ENCODE assay signal across 8 cellular contexts in genomic region chr10:102669206-102670064, GRCh38. TPM values are rescaled to one million over a fixed set of nuclear protein-coding genes. Genes with fewer than 3 reads are reported as not detected.
DNase-seq lines count a peak whose midpoint lies in the region; ATAC-seq and TF ChIP-seq lines count a peak whose summit lies in the region.

No MANE protein-coding gene starts in this region.

- H3K9me3 Mint-ChIP-seq in CD4-positive, alpha-beta T cell: no peaks in the 10 kb centered on the region

- no peaks in the 10 kb centered on the region for H3K36me3 Mint-ChIP-seq in CD4-positive, alpha-beta T cell (ENCODE audit: low read depth)

- no peak overlapping the region for H3K4me2 ChIP-seq in neural cell (ENCODE audit: low read length)

- no peak overlapping the region for H3K27ac ChIP-seq in CD4-positive, alpha-beta T cell (ENCODE audit: low read depth, low read length)
- H3K27ac ChIP-seq in effector memory CD4-positive, alpha-beta T cell (ENCODE audit: insufficient read depth, low read length, poor library complexity, severe bottlenecking): peak overlapping the region; percentile 1
- H3K27ac ChIP-seq in neural cell (ENCODE audit: low read length): no peak overlapping the region

- no peak for ATAC-seq in CD4-positive, alpha-beta T cell (ENCODE audit: poor library complexity)
- ATAC-seq in GM21717 (IDR thresholded peaks at IDR 0.05; ENCODE audit: unreplicated experiment) (no peak), GM21825 (IDR thresholded peaks at IDR 0.05; ENCODE audit: unreplicated experiment) (no peak)

- peaks cover 29% of the 10 kb centered on the region for H3K4me1 ChIP-seq in effector memory CD4-positive, alpha-beta T cell (ENCODE audit: control insufficient read depth, insufficient read depth, low read length, poor library complexity, severe bottlenecking)

- no peaks in the 10 kb centered on the region for H3K36me3 ChIP-seq in effector memory CD4-positive, alpha-beta T cell (ENCODE audit: control insufficient read depth, insufficient read depth, low read length)
- no peaks in the 10 kb centered on the region for H3K36me3 ChIP-seq in neural cell (ENCODE audit: insufficient read depth, low read length)

- H2AFZ ChIP-seq in neural cell (ENCODE audit: low read depth, low read length): no peak overlapping the region

- no peak overlapping the region for H3K9ac ChIP-seq in neural cell (ENCODE audit: low read length)

- no peaks in the 10 kb centered on the region for H3K9me3 ChIP-seq in CD4-positive, alpha-beta T cell (ENCODE audit: control insufficient read depth, low read length)
- no peaks in the 10 kb centered on the region for H3K9me3 ChIP-seq in effector memory CD4-positive, alpha-beta T cell (ENCODE audit: control insufficient read depth, low read length)
- no peaks in the 10 kb centered on the region for H3K9me3 ChIP-seq in neural cell (ENCODE audit: low read length)

- CTCF ChIA-PET in CD4-positive, alpha-beta T cell (lab: Charles Lee): interaction anchor here (0.6 to 2.1 kb wide), 3 partner anchors 9 to 24 kb away, joined by 3 to 16 read pairs (median 9); partner anchors contain the start of gene TRIM8

- DNase-seq in CD4-positive, alpha-beta T cell: no peak
- DNase-seq in effector memory CD4-positive, alpha-beta T cell: no peak
- no peak for DNase-seq in D341Med (ENCODE audit: low spot score)
- DNase-seq in middle frontal gyrus (ENCODE audit: extremely low spot score, low spot score): no peak

- H3K9me2 ChIP-seq in neural cell (ENCODE audit: insufficient read depth, low read length): no peaks in the 10 kb centered on the region

- H3K27ac Mint-ChIP-seq in CD4-positive, alpha-beta T cell: peak overlapping the region; percentile 12

- TF ChIP-seq RAD21 in neural cell (conservative IDR thresholded peaks at IDR 0.05): no peak

- no peaks in the 10 kb centered on the region for H3F3A ChIP-seq in neural cell (ENCODE audit: insufficient read depth, low read length, poor library complexity, severe bottlenecking)

- TF ChIP-seq CTCF in CD4-positive, alpha-beta T cell (IDR thresholded peaks at IDR 0.05): peak; percentile 27
- TF ChIP-seq CTCF in LNCAP (IDR thresholded peaks at IDR 0.05) (peak; percentile 23; the same call in 1 of the 2 replicates), neural cell (IDR thresholded peaks at IDR 0.05; ENCODE audit: poor library complexity, severe bottlenecking) (peak; percentile 46)

- H3K79me2 ChIP-seq in neural cell (replicated peaks; ENCODE audit: insufficient read depth, low read length): no peaks in the 10 kb centered on the region

- POLR2A ChIA-PET in CD4-positive, alpha-beta T cell (lab: Charles Lee): interaction anchor here (0.6 to 2.7 kb wide), 8 partner anchors 9 to 45 kb away, joined by 3 to 20 read pairs (median 4); partner anchors contain the start of genes ARL3, SFXN2 and TRIM8

- no peaks in the 10 kb centered on the region for H3K27me3 ChIP-seq in CD4-positive, alpha-beta T cell (ENCODE audit: control insufficient read depth, insufficient read depth, low read length)
- H3K27me3 ChIP-seq in effector memory CD4-positive, alpha-beta T cell (replicated peaks; ENCODE audit: control insufficient read depth, insufficient read depth, low read length, poor library complexity, severe bottlenecking): no peaks in the 10 kb centered on the region
- H3K27me3 ChIP-seq in neural cell (ENCODE audit: insufficient read depth, low read depth, low read length): no peaks in the 10 kb centered on the region

- no peaks in the 10 kb centered on the region for H3K27me3 Mint-ChIP-seq in CD4-positive, alpha-beta T cell

- H3K4me1 Mint-ChIP-seq in CD4-positive, alpha-beta T cell (ENCODE audit: low read depth): peaks cover 46% of the 10 kb centered on the region

- no peak overlapping the region for H3K4me3 ChIP-seq in effector memory CD4-positive, alpha-beta T cell (ENCODE audit: insufficient read depth, low read depth, low read length, poor library complexity, severe bottlenecking)
- H3K4me3 ChIP-seq in neural cell (ENCODE audit: low read length): no peak overlapping the region

- intact Hi-C loops in CD4-positive, alpha-beta T cell (cut with DNase I, micrococcal nuclease): no loop called here

- no peaks in the 10 kb centered on the region for H4K20me1 ChIP-seq in neural cell (ENCODE audit: insufficient read depth)

- no peak for TF ChIP-seq EP300 in neural cell (conservative IDR thresholded peaks at IDR 0.05; ENCODE audit: poor library complexity, severe bottlenecking)

- H3K4me3 Mint-ChIP-seq in CD4-positive, alpha-beta T cell: no peak overlapping the region

TF ChIP-seq in neural cell, 6 proteins besides CTCF, POLR2A, EP300 and RAD21:
- TF ChIP-seq TAF1 (IDR thresholded peaks at IDR 0.05; ENCODE audit: low read depth): no peak
- TF ChIP-seq EZH2 (IDR thresholded peaks at IDR 0.05; ENCODE audit: borderline replicate concordance, insufficient read depth, low read length, poor library complexity, severe bottlenecking): no peak
- no peak for TF ChIP-seq MXI1 (conservative IDR thresholded peaks at IDR 0.05; ENCODE audit: poor library complexity, severe bottlenecking)
- TF ChIP-seq SMC3 (conservative IDR thresholded peaks at IDR 0.05; ENCODE audit: poor library complexity): peak; percentile 15
- peak; percentile 0 for TF ChIP-seq POLR2AphosphoS5 (IDR thresholded peaks at IDR 0.05)
- TF ChIP-seq, protein P1, sequence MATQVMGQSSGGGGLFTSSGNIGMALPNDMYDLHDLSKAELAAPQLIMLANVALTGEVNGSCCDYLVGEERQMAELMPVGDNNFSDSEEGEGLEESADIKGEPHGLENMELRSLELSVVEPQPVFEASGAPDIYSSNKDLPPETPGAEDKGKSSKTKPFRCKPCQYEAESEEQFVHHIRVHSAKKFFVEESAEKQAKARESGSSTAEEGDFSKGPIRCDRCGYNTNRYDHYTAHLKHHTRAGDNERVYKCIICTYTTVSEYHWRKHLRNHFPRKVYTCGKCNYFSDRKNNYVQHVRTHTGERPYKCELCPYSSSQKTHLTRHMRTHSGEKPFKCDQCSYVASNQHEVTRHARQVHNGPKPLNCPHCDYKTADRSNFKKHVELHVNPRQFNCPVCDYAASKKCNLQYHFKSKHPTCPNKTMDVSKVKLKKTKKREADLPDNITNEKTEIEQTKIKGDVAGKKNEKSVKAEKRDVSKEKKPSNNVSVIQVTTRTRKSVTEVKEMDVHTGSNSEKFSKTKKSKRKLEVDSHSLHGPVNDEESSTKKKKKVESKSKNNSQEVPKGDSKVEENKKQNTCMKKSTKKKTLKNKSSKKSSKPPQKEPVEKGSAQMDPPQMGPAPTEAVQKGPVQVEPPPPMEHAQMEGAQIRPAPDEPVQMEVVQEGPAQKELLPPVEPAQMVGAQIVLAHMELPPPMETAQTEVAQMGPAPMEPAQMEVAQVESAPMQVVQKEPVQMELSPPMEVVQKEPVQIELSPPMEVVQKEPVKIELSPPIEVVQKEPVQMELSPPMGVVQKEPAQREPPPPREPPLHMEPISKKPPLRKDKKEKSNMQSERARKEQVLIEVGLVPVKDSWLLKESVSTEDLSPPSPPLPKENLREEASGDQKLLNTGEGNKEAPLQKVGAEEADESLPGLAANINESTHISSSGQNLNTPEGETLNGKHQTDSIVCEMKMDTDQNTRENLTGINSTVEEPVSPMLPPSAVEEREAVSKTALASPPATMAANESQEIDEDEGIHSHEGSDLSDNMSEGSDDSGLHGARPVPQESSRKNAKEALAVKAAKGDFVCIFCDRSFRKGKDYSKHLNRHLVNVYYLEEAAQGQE (IDR thresholded peaks at IDR 0.05; ENCODE audit: borderline replicate concordance): no peak

RNA-seq across cellular contexts. Expression of gene TRIM8, which starts 25.2 kb away (rescaled TPM):
- 10 to 100 TPM; 80.9 to 81.6 TPM for total RNA-seq in CD4-positive, alpha-beta T cell
- polyA plus RNA-seq in neural cell: 47.5 and 59.2 TPM in 2 replicates
- polyA minus RNA-seq in neural cell: 63.4 and 77.9 TPM in 2 replicates

RNA-seq across cellular contexts. Expression of gene ARL3, which starts 44.8 kb away (rescaled TPM):
- total RNA-seq in CD4-positive, alpha-beta T cell: 1 to 10 TPM in 1 of 2 experiments, under 1 TPM in 1; 0.99 to 1.3 TPM
- polyA plus RNA-seq in neural cell: 51.9 and 56.0 TPM in 2 replicates
- 37.6 and 41.4 TPM in 2 replicates for polyA minus RNA-seq in neural cell

RNA-seq across cellular contexts. Expression of gene SFXN2, which starts 45.0 kb away (rescaled TPM):
- total RNA-seq in CD4-positive, alpha-beta T cell: 1 to 10 TPM; 6.4 to 7.6 TPM
- polyA plus RNA-seq in neural cell: 14.9 and 16.0 TPM in 2 replicates
- polyA minus RNA-seq in neural cell: 11.0 and 12.3 TPM in 2 replicates
